In genomic region chr3:52084954-52085730, GRCh38 we compare ENCODE assay signal across 13 cellular contexts. TPM values are rescaled to one million over a fixed set of nuclear protein-coding genes. Genes with fewer than 3 reads are reported as not detected.
DNase-seq lines count a peak whose midpoint lies in the region; TF ChIP-seq lines count a peak whose summit lies in the region.
"Had no signal": no experiment of that assay in that cellular context is flagged by ENCODE, and none has a peak within 500 bp of the region (broad histone marks: within the 10 kb centered on the region; RNA-seq: fewer than 3 reads in every experiment).

No MANE protein-coding gene starts in this region.

- peak overlapping the region; percentile 58 for H3K4me2 ChIP-seq in Loucy (ENCODE audit: low read depth, low read length, poor library complexity, severe bottlenecking)

- TF ChIP-seq CTCF in GM12872 (IDR thresholded peaks at IDR 0.05; ENCODE audit: insufficient read depth, low read depth, low read length) (0 out of 3 replicates have a peak, but pooled peaks have one; percentile 17), Loucy (conservative IDR thresholded peaks at IDR 0.05; ENCODE audit: low read length) (no peak), brain (conservative IDR thresholded peaks at IDR 0.05) (no peak), nephron (IDR thresholded peaks at IDR 0.05; ENCODE audit: unreplicated experiment in 3 of 3) (no peak)

- no peak overlapping the region for H2AFZ ChIP-seq in Loucy (ENCODE audit: low read length)

- DNase-seq in activated naive CD4-positive, alpha-beta T cell treated with anti-CD3 and anti-CD28 coated beads, Interleukin-2, amount 50 U/mL, for 16 hours, result no peak
- no peak for DNase-seq in putamen (ENCODE audit: low spot score)
- DNase-seq in SW 1271 (lab: John Stamatoyannopoulos, UW), result no peak
- DNase-seq: activated naive CD4-positive, alpha-beta T cell treated with anti-CD3 and anti-CD28 coated beads, Interleukin-2, amount 10 ng/mL, durations not matched to agents 7 days and 5 days; foreskin melanocyte; NCI-H2171 treated with DMSO at 0.1 percent for 48 hours; SJCRH30 had no signal

- no peaks in the 10 kb centered on the region for H3F3A ChIP-seq in Loucy (ENCODE audit: low read depth)

- H3K4me3 Mint-ChIP-seq in brain, result no peak overlapping the region
- H3K4me3 Mint-ChIP-seq in nephron, result no peak overlapping the region
- H3K4me3 Mint-ChIP-seq: activated naive CD4-positive, alpha-beta T cell treated with anti-CD3 and anti-CD28 coated beads, Interleukin-2, amount 10 ng/mL, durations not matched to agents 7 days and 5 days; CD8-positive, alpha-beta T cell had no signal

- no peak overlapping the region for H3K4me3 ChIP-seq in Loucy (ENCODE audit: low read length, poor library complexity, severe bottlenecking)
- H3K4me3 ChIP-seq: cardiac muscle cell, SJCRH30 had no signal

- H3K36me3 Mint-ChIP-seq in brain, result no peaks in the 10 kb centered on the region
- no peaks in the 10 kb centered on the region for H3K36me3 Mint-ChIP-seq in nephron (ENCODE audit: low read depth)
- H3K36me3 Mint-ChIP-seq: CD8-positive, alpha-beta T cell had no signal

- H3K27me3 Mint-ChIP-seq in brain, result no peaks in the 10 kb centered on the region
- H3K27me3 Mint-ChIP-seq in nephron (ENCODE audit: low read depth), result peaks cover 8% of the 10 kb centered on the region
- H3K27me3 Mint-ChIP-seq: activated naive CD4-positive, alpha-beta T cell treated with anti-CD3 and anti-CD28 coated beads, Interleukin-2, amount 10 ng/mL, durations not matched to agents 7 days and 5 days had no signal

- no peak overlapping the region for H3K9ac ChIP-seq in Loucy (ENCODE audit: low read depth, low read length, poor library complexity, severe bottlenecking)

- H3K36me3 ChIP-seq in Loucy (ENCODE audit: insufficient read depth, low read length), result peaks cover 31% of the 10 kb centered on the region; the same call in 1 of the 2 replicates
- H3K36me3 ChIP-seq: cardiac muscle cell, SJCRH30 had no signal

- H3K9me3 Mint-ChIP-seq in brain, result no peaks in the 10 kb centered on the region
- no peaks in the 10 kb centered on the region for H3K9me3 Mint-ChIP-seq in nephron
- H3K9me3 Mint-ChIP-seq: activated naive CD4-positive, alpha-beta T cell treated with anti-CD3 and anti-CD28 coated beads, Interleukin-2, amount 10 ng/mL, durations not matched to agents 7 days and 5 days; CD8-positive, alpha-beta T cell had no signal

- H3K4me1 Mint-ChIP-seq in brain (peaks cover 48% of the 10 kb centered on the region), nephron (peaks cover 63% of the 10 kb centered on the region)

- peaks cover 42% of the 10 kb centered on the region for H3K4me1 ChIP-seq in Loucy (ENCODE audit: insufficient read depth, low read length, poor library complexity, severe bottlenecking)

- H3K9me2 ChIP-seq in Loucy (replicated peaks; ENCODE audit: low read depth, low read length), result no peaks in the 10 kb centered on the region

- H4K20me1 ChIP-seq in Loucy (ENCODE audit: insufficient read depth, low read length, poor library complexity, severe bottlenecking), result no peaks in the 10 kb centered on the region

- H3K79me2 ChIP-seq in Loucy (ENCODE audit: insufficient read depth, low read length), result no peaks in the 10 kb centered on the region

- peak overlapping the region in 3 of 5 experiments; percentile 57 to 94 (median 93) for H3K27ac Mint-ChIP-seq in brain
- H3K27ac Mint-ChIP-seq in nephron, result peak overlapping the region in 2 of 3 experiments; percentile 96 to 99
- H3K27ac Mint-ChIP-seq: CD8-positive, alpha-beta T cell had no signal

- H3K27me3 ChIP-seq in Loucy (ENCODE audit: insufficient read depth, low read length, poor library complexity, severe bottlenecking), result no peaks in the 10 kb centered on the region
- H3K27me3 ChIP-seq: cardiac muscle cell, SJCRH30 had no signal

- H3K9me3 ChIP-seq in Loucy (ENCODE audit: insufficient read depth, low read depth, low read length), result no peaks in the 10 kb centered on the region
- H3K9me3 ChIP-seq: SJCRH30 had no signal

RNA-seq across cellular contexts. Expression of gene DUSP7, which starts 28.8 kb away (rescaled TPM):
- 15.2 TPM for polyA plus RNA-seq in brain (ENCODE audit: insufficient read depth, low read depth, low replicate concordance)
